ENCODE assay signal across 17 cellular contexts in the genomic region with DNA sequence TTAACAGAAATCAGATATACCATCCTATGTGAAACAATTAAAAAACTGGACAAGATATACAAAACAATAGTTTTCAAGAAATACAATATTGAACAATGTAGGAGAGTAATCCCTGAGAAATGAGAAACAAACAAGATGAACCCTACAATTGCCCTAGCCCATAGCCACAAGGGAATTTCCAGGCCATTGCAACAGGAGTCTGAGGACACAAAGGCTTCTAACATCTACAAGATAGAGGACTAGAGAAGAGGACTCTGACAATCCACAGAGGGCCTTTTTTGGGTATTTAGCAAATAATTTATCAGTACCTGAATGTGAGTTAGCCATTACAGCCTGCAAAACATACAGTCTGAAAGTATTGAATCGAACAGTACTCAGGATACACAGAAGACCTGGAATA.
DNase-seq lines count a peak whose midpoint lies in the region; ATAC-seq and TF ChIP-seq lines count a peak whose summit lies in the region.
"Had no signal": no experiment of that assay in that cellular context is flagged by ENCODE, and none has a peak within 500 bp of the region (broad histone marks: within the 10 kb centered on the region; RNA-seq: fewer than 3 reads in every experiment).

No MANE protein-coding gene starts in this region.

- H3K27me3 ChIP-seq in upper lobe of right lung, result no peaks in the 10 kb centered on the region
- H3K27me3 ChIP-seq: uterus had no signal

- no peak overlapping the region for H3K27ac ChIP-seq in upper lobe of right lung
- H3K27ac ChIP-seq: coronary artery, parathyroid adenoma, PC-9, uterus had no signal

- DNase-seq in epithelial cell of esophagus (ENCODE audit: low read depth), result peak; percentile 4
- DNase-seq in T-helper 1 cell, result no peak
- DNase-seq in upper lobe of right lung, result no peak
- DNase-seq in nucleus accumbens (lab: John Stamatoyannopoulos, UW), result no peak
- DNase-seq: activated naive CD8-positive, alpha-beta T cell treated with anti-CD3 and anti-CD28 coated beads, Interleukin-2, amount 50 U/mL, for 24 hours; mesenchymal stem cell; natural killer cell; NCI-H146; NCI-H774; PC-9; stimulated activated CD4-positive, alpha-beta T cell treated with anti-CD3 and anti-CD28 coated beads, Interleukin-4, amount 100 ng/mL, for 1 hour; uterus had no signal

- H3K36me3 ChIP-seq in upper lobe of right lung, result no peaks in the 10 kb centered on the region
- H3K36me3 ChIP-seq: uterus had no signal

- peak; percentile 29 for ATAC-seq in GM18858 (IDR thresholded peaks at IDR 0.05; ENCODE audit: unreplicated experiment)
- peak; percentile 42 for ATAC-seq in GM21360 (IDR thresholded peaks at IDR 0.05; ENCODE audit: unreplicated experiment)
- ATAC-seq in HG02885 (IDR thresholded peaks at IDR 0.05; ENCODE audit: poor library complexity, unreplicated experiment), result peak; percentile 32
- ATAC-seq in upper lobe of right lung, result no peak
- ATAC-seq: natural killer cell had no signal

- H3K4me3 ChIP-seq in epithelial cell of esophagus (ENCODE audit: low read length), result no peak overlapping the region
- H3K4me3 ChIP-seq in upper lobe of right lung, result no peak overlapping the region
- H3K4me3 ChIP-seq: coronary artery, PC-9, uterus had no signal

- no peak for TF ChIP-seq CTCF in epithelial cell of esophagus (IDR thresholded peaks at IDR 0.05; ENCODE audit: insufficient read depth, low read depth, low read length, missing control alignments)
- no peak for TF ChIP-seq CTCF in upper lobe of right lung (IDR thresholded peaks at IDR 0.05)

- intact Hi-C loops in upper lobe of right lung (cut with DNase I), result no loop called here

- H3K4me1 ChIP-seq in upper lobe of right lung, result no peaks in the 10 kb centered on the region
- H3K4me1 ChIP-seq: parathyroid adenoma, uterus had no signal

- no peaks in the 10 kb centered on the region for H3K9me3 ChIP-seq in upper lobe of right lung
- H3K9me3 ChIP-seq: uterus had no signal
